Comparison of ENCODE assay signal across 22 cellular contexts in genomic region chr12:116465892-116466291, GRCh38.
A peak's percentile ranks its signal among the peaks of the same experiment; 100 is the strongest.
DNase-seq lines count a peak whose midpoint lies in the region; ATAC-seq and TF ChIP-seq lines count a peak whose summit lies in the region.
"Had no signal": no experiment of that assay in that cellular context is flagged by ENCODE, and none has a peak within 500 bp of the region (broad histone marks: within the 10 kb centered on the region; RNA-seq: fewer than 3 reads in every experiment).

No MANE protein-coding gene starts in this region.

- no peak overlapping the region for H4K8ac ChIP-seq in mesendoderm (ENCODE audit: low read depth, low read length)

- H2AK5ac ChIP-seq in mesendoderm (ENCODE audit: low read length): no peak overlapping the region

- H3K27me3 Mint-ChIP-seq in CD14-positive monocyte (ENCODE audit: low read depth in 3 of 3): peaks cover 0 to 3% (median 3%) of the 10 kb centered on the region in 3 donors

- H3K4me3 ChIP-seq in DND-41 (ENCODE audit: low read depth in 1 of 2, low read length in 2 of 2) (no peak overlapping the region), Panc1 (ENCODE audit: low read depth in 2 of 2, low read length in 2 of 2) (no peak overlapping the region), mesendoderm (ENCODE audit: low read length) (no peak overlapping the region)
- H3K4me3 ChIP-seq: MG63 had no signal

- WGBS in mesendoderm (ENCODE audit: extremely low coverage, insufficient coverage, low lambda C conversion rate): no CpG with 5 or more reads among the region's 3 CpGs

- H3K79me2 ChIP-seq in DND-41 (ENCODE audit: insufficient read depth, low read length) (no peaks in the 10 kb centered on the region), mesendoderm (ENCODE audit: control insufficient read depth, insufficient read depth, low read length) (no peaks in the 10 kb centered on the region)

- H3K4me1 ChIP-seq in DND-41 (ENCODE audit: insufficient read depth, low read length): no peaks in the 10 kb centered on the region
- peaks cover 8% of the 10 kb centered on the region for H3K4me1 ChIP-seq in Panc1 (ENCODE audit: control insufficient read depth, insufficient read depth, low read length)
- H3K4me1 ChIP-seq in mesendoderm (ENCODE audit: control insufficient read depth, low read depth, low read length): no peaks in the 10 kb centered on the region
- H3K4me1 ChIP-seq: Caco-2 had no signal

- in situ Hi-C loops in Panc1 (cut with HindIII; ENCODE audit: low pct_unique_long_range_greater_than_20kb, low sequenced_read_pairs): no loop called here

- CTCF ChIA-PET in Panc1 (lab: Charles Lee): no interaction called here

- H2AFZ ChIP-seq in DND-41 (ENCODE audit: low read depth, low read length): no peak overlapping the region

- H3K27ac Mint-ChIP-seq in CD14-positive monocyte: no peak overlapping the region
- H3K27ac Mint-ChIP-seq: H9; T-helper 2 cell treated with Interferon-gamma antibody and Interleukin-4, amounts not matched to agents 5 μg/mL and 100 μg/mL, for 36 hours had no signal

- H3K27me3 ChIP-seq in DND-41 (ENCODE audit: insufficient read depth, low read length, poor library complexity) (no peaks in the 10 kb centered on the region), Panc1 (ENCODE audit: control insufficient read depth, insufficient read depth, low read length) (no peaks in the 10 kb centered on the region), mesendoderm (ENCODE audit: insufficient read depth, low read length, poor library complexity) (no peaks in the 10 kb centered on the region)
- H3K27me3 ChIP-seq: MG63 had no signal

- POLR2A ChIA-PET in Panc1 (lab: Charles Lee): interaction anchor here (0.5 to 0.6 kb wide), 2 partner anchors 40 to 120 kb away, joined by 4 read pairs; no protein-coding TSS in a partner anchor

- BruUV-seq in Panc1 (replicated peaks; lab: Mats Ljungman, UMichigan): no TSS peak

- peaks cover 0 to 1% (median 0%) of the 10 kb centered on the region in 7 donors for H3K9me3 Mint-ChIP-seq in CD14-positive monocyte
- H3K9me3 Mint-ChIP-seq: H9; T-helper 2 cell treated with Interferon-gamma antibody and Interleukin-4, amounts not matched to agents 5 μg/mL and 100 μg/mL, for 36 hours had no signal

- no peaks in the 10 kb centered on the region for H3K36me3 Mint-ChIP-seq in CD14-positive monocyte

- H3K4me3 Mint-ChIP-seq in CD14-positive monocyte: no peak overlapping the region
- H3K4me3 Mint-ChIP-seq: H9; T-helper 2 cell treated with Interferon-gamma antibody and Interleukin-4, amounts not matched to agents 5 μg/mL and 100 μg/mL, for 36 hours had no signal

- H3K18ac ChIP-seq in mesendoderm (ENCODE audit: low read length): no peak overlapping the region

- no peak overlapping the region for H3K23ac ChIP-seq in mesendoderm (ENCODE audit: low read length)

- H3K4me1 Mint-ChIP-seq in CD14-positive monocyte: peaks cover 8% of the 10 kb centered on the region
- H3K4me1 Mint-ChIP-seq: H9 had no signal

- H3K27ac ChIP-seq in DND-41 (ENCODE audit: low read length) (no peak overlapping the region), Panc1 (ENCODE audit: low read length) (peak overlapping the region; percentile 62; the same call in 1 of the 2 replicates), mesendoderm (ENCODE audit: low read depth, low read length) (no peak overlapping the region)
- H3K27ac ChIP-seq: C4-2B, HL-60 had no signal

- intact Hi-C loops in Panc1 (cut with micrococcal nuclease; ENCODE audit: unreplicated experiment): no loop called here
- intact Hi-C loops in CD14-positive monocyte (cut with micrococcal nuclease): no loop called here

- H3K9me3 ChIP-seq in DND-41 (ENCODE audit: insufficient read depth, low read length, severe bottlenecking): no peaks in the 10 kb centered on the region
- no peaks in the 10 kb centered on the region for H3K9me3 ChIP-seq in Panc1 (ENCODE audit: control insufficient read depth, insufficient read depth, low read depth, low read length)
- H3K9me3 ChIP-seq: Caco-2, MG63, SK-N-SH had no signal

- H3K4me2 ChIP-seq in DND-41 (ENCODE audit: insufficient read depth, low read length): no peak overlapping the region
- H3K4me2 ChIP-seq in mesendoderm (ENCODE audit: low read length): no peak overlapping the region
- H3K4me2 ChIP-seq: SK-N-SH had no signal

- ATAC-seq in DND-41 (ENCODE audit: insufficient read depth, low read depth): no peak
- peak; percentile 46; the same call in 1 of the 2 replicates for ATAC-seq in Panc1
- no peak for ATAC-seq in activated CD4-positive, CD25-positive, alpha-beta regulatory T cell treated with anti-CD3 and anti-CD28 coated beads, Interleukin-2, amount 50 U/mL, for 24 hours

- no peaks in the 10 kb centered on the region for H4K20me1 ChIP-seq in DND-41 (ENCODE audit: insufficient read depth, low read length)

- TF ChIP-seq CTCF in DND-41 (IDR thresholded peaks at IDR 0.05; ENCODE audit: borderline replicate concordance, extremely low read depth, low read length, poor library complexity, severe bottlenecking) (peak; percentile 3), Panc1 (IDR thresholded peaks at IDR 0.05) (no peak), CD14-positive monocyte (IDR thresholded peaks at IDR 0.05) (no peak)

- no peak overlapping the region for H2BK120ac ChIP-seq in mesendoderm (ENCODE audit: low read depth, low read length)

- H2BK5ac ChIP-seq in mesendoderm (ENCODE audit: low read length): no peak overlapping the region

- no peak overlapping the region for H4K5ac ChIP-seq in mesendoderm (ENCODE audit: low read length)

- H3K56ac ChIP-seq in mesendoderm (ENCODE audit: low read length): no peak overlapping the region

- H3K79me1 ChIP-seq in mesendoderm (ENCODE audit: low read length): no peaks in the 10 kb centered on the region

- no peak overlapping the region for H3K9ac ChIP-seq in DND-41 (ENCODE audit: low read depth, low read length)
- no peak overlapping the region for H3K9ac ChIP-seq in mesendoderm (ENCODE audit: low read length)
- H3K9ac ChIP-seq: SK-N-SH had no signal

- H2BK15ac ChIP-seq in mesendoderm (replicated peaks; ENCODE audit: low read depth): no peak overlapping the region

- H3K36me3 ChIP-seq in DND-41 (ENCODE audit: insufficient read depth, low read length): no peaks in the 10 kb centered on the region
- H3K36me3 ChIP-seq in Panc1 (ENCODE audit: control insufficient read depth, insufficient read depth, low read length): no peaks in the 10 kb centered on the region
- no peaks in the 10 kb centered on the region for H3K36me3 ChIP-seq in mesendoderm (ENCODE audit: control insufficient read depth, insufficient read depth, low read length)
- H3K36me3 ChIP-seq: MG63 had no signal

- peak; percentile 43 for DNase-seq in COLO668 (lab: John Stamatoyannopoulos, UW; ENCODE audit: unreplicated experiment)
- no peak for DNase-seq in DND-41
- no peak for DNase-seq in Panc1 (ENCODE audit: low read depth, low spot score)
- DNase-seq in mesendoderm: peak; percentile 72
- no peak for DNase-seq in stimulated activated CD8-positive, alpha-beta memory T cell treated with anti-CD3 and anti-CD28 coated beads, Interleukin-4, amount 100 ng/mL, for 48 hours
- DNase-seq in CD14-positive monocyte (ENCODE audit: low spot score): no peak
- DNase-seq: AML-193, Caco-2, H9, Kasumi-1, MG63, NCI-H1092, NCI-H1436 treated with DMSO at 0.1 percent for 48 hours, NCI-H2029 treated with DMSO at 0.1 percent for 48 hours, NCI-H446, RPMI8226, SHP77 treated with DMSO at 0.1 percent for 48 hours, SK-N-SH had no signal

- no peak overlapping the region for H3K4ac ChIP-seq in mesendoderm (ENCODE audit: low read depth, low read length)

Comparison
In these comparisons a context has a peak if more than half of its experiments do, and no peak if none do; other contexts are left out.
1. DNase-seq: peak in COLO668 (single experiment) and mesendoderm (single experiment); none in DND-41 (single experiment), Panc1 (single experiment), stimulated activated CD8-positive, alpha-beta memory T cell treated with anti-CD3 and anti-CD28 coated beads, Interleukin-4, amount 100 ng/mL, for 48 hours (single experiment) and CD14-positive monocyte (single experiment).